Comparison of ENCODE assay signal across 14 cellular contexts in the genomic region with DNA sequence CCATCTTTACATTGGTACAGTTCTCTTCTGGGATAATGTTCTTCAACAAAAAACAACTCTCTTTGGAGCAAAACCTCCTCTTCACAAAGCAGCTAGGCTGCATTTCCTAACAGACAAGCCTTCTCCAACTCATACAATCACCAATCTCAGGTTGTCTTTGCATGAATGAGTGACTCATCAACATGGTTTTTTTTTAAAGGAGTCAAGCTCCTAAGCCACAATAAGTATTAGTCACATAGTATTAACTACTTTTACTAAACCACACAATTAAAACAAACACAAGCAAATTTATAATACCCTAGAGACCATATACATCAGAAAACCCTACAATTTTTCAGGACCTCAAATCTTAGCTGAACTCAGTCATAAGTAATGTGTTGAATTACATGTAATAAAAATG.
DNase-seq lines count a peak whose midpoint lies in the region; FAIRE-seq and TF ChIP-seq lines count a peak whose summit lies in the region.
"Had no signal": no experiment of that assay in that cellular context is flagged by ENCODE, and none has a peak within 500 bp of the region (broad histone marks: within the 10 kb centered on the region; RNA-seq: fewer than 3 reads in every experiment).

No MANE protein-coding gene starts in this region.

- no peak overlapping the region for H2AFZ ChIP-seq in mammary epithelial cell (ENCODE audit: low read depth, low read length)

- CTCF ChIA-PET in mammary epithelial cell (lab: Charles Lee; ENCODE audit: low non-redundant PET), result no interaction called here

- no peak overlapping the region for H2BK5ac ChIP-seq in mesendoderm (ENCODE audit: low read length)

- H2BK120ac ChIP-seq in mesendoderm (ENCODE audit: low read depth, low read length), result no peak overlapping the region

- no peak overlapping the region for H3K56ac ChIP-seq in mesendoderm (ENCODE audit: low read length)

- peak; percentile 16 for FAIRE-seq in HTR-8/SVneo (lab: Jason Lieb, UNC)
- no peak for FAIRE-seq in GM19239 (lab: Jason Lieb, UNC)

- no peaks in the 10 kb centered on the region for H3K9me3 ChIP-seq in mammary epithelial cell (replicated peaks; ENCODE audit: insufficient read depth, low read length)
- H3K9me3 ChIP-seq: esophagus squamous epithelium had no signal

- H3K9ac ChIP-seq in mammary epithelial cell (ENCODE audit: insufficient read depth, low read length) (no peak overlapping the region), mesendoderm (ENCODE audit: low read length) (no peak overlapping the region)

- H3K4ac ChIP-seq in mesendoderm (ENCODE audit: low read depth, low read length), result no peak overlapping the region

- H3K36me3 ChIP-seq in mammary epithelial cell (ENCODE audit: insufficient read depth, low read length), result no peaks in the 10 kb centered on the region
- no peaks in the 10 kb centered on the region for H3K36me3 ChIP-seq in mesendoderm (ENCODE audit: control insufficient read depth, insufficient read depth, low read length)
- H3K36me3 ChIP-seq: esophagus squamous epithelium had no signal

- BruUV-seq in mammary epithelial cell (replicated peaks; lab: Mats Ljungman, UMichigan), result no TSS peak

- H3K27ac ChIP-seq in mammary epithelial cell (ENCODE audit: insufficient read depth, low read depth, low read length), result no peak overlapping the region
- H3K27ac ChIP-seq in mesendoderm (ENCODE audit: low read depth, low read length), result no peak overlapping the region
- no peak overlapping the region for H3K27ac ChIP-seq in coronary artery
- H3K27ac ChIP-seq: esophagus squamous epithelium had no signal

- H4K8ac ChIP-seq in mesendoderm (ENCODE audit: low read depth, low read length), result no peak overlapping the region

- H3K4me3 ChIP-seq in mammary epithelial cell (replicated peaks in 1 of 3; ENCODE audit: insufficient read depth in 1 of 3, low read depth in 2 of 3, low read length in 3 of 3) (no peak overlapping the region), mesendoderm (ENCODE audit: low read length) (no peak overlapping the region), coronary artery (no peak overlapping the region)
- H3K4me3 ChIP-seq: esophagus squamous epithelium had no signal

- H3K79me2 ChIP-seq in mammary epithelial cell (ENCODE audit: insufficient read depth, low read length) (no peaks in the 10 kb centered on the region), mesendoderm (ENCODE audit: control insufficient read depth, insufficient read depth, low read length) (no peaks in the 10 kb centered on the region)

- H2AK5ac ChIP-seq in mesendoderm (ENCODE audit: low read length), result no peak overlapping the region

- no peak overlapping the region for H3K18ac ChIP-seq in mesendoderm (ENCODE audit: low read length)

- H4K20me1 ChIP-seq in mammary epithelial cell (ENCODE audit: insufficient read depth, low read length), result no peaks in the 10 kb centered on the region

- DNase-seq in Daoy (ENCODE audit: low read depth) (peak; percentile 31), HTR-8/SVneo (ENCODE audit: insufficient read length, low spot score) (peak; percentile 51), mammary epithelial cell (peak; percentile 88), mesendoderm (peak; percentile 48), coronary artery (ENCODE audit: low spot score) (no peak), activated gamma-delta T cell treated with Interleukin-2 at 50 U/mL for 16 hours (no peak), C1 segment of cervical spinal cord (lab: John Stamatoyannopoulos, UW) (no peak), GM19239 (ENCODE audit: insufficient read length, low spot score) (no peak)
- DNase-seq: activated naive CD4-positive, alpha-beta T cell treated with anti-CD3 and anti-CD28 coated beads, Interleukin-2, amount 10 ng/mL, durations not matched to agents 7 days and 5 days; esophagus squamous epithelium; midbrain; NCI-H1105 treated with DMSO at 0.1 percent for 48 hours; stimulated activated CD4-positive, alpha-beta T cell treated with anti-CD3 and anti-CD28 coated beads, Interleukin-12 subunit alpha, Interleukin-12 subunit beta, amount 100 ng/mL, for 4 hours; stimulated activated naive CD4-positive, alpha-beta T cell treated with Interleukin-2 at 50 U/mL for 16 hours had no signal

- H3K4me1 ChIP-seq in mammary epithelial cell (ENCODE audit: insufficient read depth, low read length) (peaks cover 11% of the 10 kb centered on the region), mesendoderm (ENCODE audit: control insufficient read depth, low read depth, low read length) (no peaks in the 10 kb centered on the region)

- intact Hi-C loops in mammary epithelial cell (cut with micrococcal nuclease), result no loop called here

- TF ChIP-seq CTCF in mammary epithelial cell (conservative IDR thresholded peaks at IDR 0.05 in 1 of 2, IDR thresholded peaks at IDR 0.05 in 1 of 2; ENCODE audit: extremely low read depth in 1 of 2, insufficient read depth in 1 of 2, low read depth in 1 of 2, low read length in 2 of 2), result no peak
- no peak for TF ChIP-seq CTCF in coronary artery (IDR thresholded peaks at IDR 0.05)

- H2BK15ac ChIP-seq in mesendoderm (replicated peaks; ENCODE audit: low read depth), result no peak overlapping the region

- no peak overlapping the region for H4K5ac ChIP-seq in mesendoderm (ENCODE audit: low read length)

- H3K23ac ChIP-seq in mesendoderm (ENCODE audit: low read length), result no peak overlapping the region

- no peaks in the 10 kb centered on the region for H3K27me3 ChIP-seq in mammary epithelial cell (ENCODE audit: insufficient read depth, low read length)
- no peaks in the 10 kb centered on the region for H3K27me3 ChIP-seq in mesendoderm (ENCODE audit: insufficient read depth, low read length, poor library complexity)
- H3K27me3 ChIP-seq: esophagus squamous epithelium had no signal

- H3K79me1 ChIP-seq in mesendoderm (ENCODE audit: low read length), result no peaks in the 10 kb centered on the region

- dilution Hi-C loops in mammary epithelial cell (cut with HindIII; ENCODE audit: low sequenced_read_pairs), result no loop called here

- H3K4me2 ChIP-seq in mammary epithelial cell (ENCODE audit: insufficient read depth, low read depth, low read length), result peak overlapping the region; percentile 37
- H3K4me2 ChIP-seq in mesendoderm (ENCODE audit: low read length), result no peak overlapping the region

- in situ Hi-C loops in mammary epithelial cell (cut with MboI; ENCODE audit: low sequenced_read_pairs in 2 of 2), result no loop called here

Comparison
In these comparisons a context has a peak if more than half of its experiments do, and no peak if none do; other contexts are left out.
1. DNase-seq: peak in Daoy (single experiment), HTR-8/SVneo (single experiment), mammary epithelial cell (single experiment) and mesendoderm (single experiment); none in coronary artery (single experiment), activated gamma-delta T cell treated with Interleukin-2 at 50 U/mL for 16 hours (single experiment), C1 segment of cervical spinal cord (0 of 14) and GM19239 (single experiment).